In genomic region chr9:133075925-133076324, GRCh38 we compare ENCODE assay signal across 15 cellular contexts. TPM values are rescaled to one million over a fixed set of nuclear protein-coding genes. Genes with fewer than 3 reads are reported as not detected.
DNase-seq lines count a peak whose midpoint lies in the region; ATAC-seq and TF ChIP-seq lines count a peak whose summit lies in the region.
"Had no signal": no experiment of that assay in that cellular context is flagged by ENCODE, and none has a peak within 500 bp of the region (broad histone marks: within the 10 kb centered on the region; RNA-seq: fewer than 3 reads in every experiment).

No MANE protein-coding gene starts in this region.

- WGBS in mammary epithelial cell (ENCODE audit: low coverage, missing lambda C conversion rate), result 92% methylated on average over 2 of the region's 2 CpGs

- H3K27me3 ChIP-seq in mammary epithelial cell (ENCODE audit: insufficient read depth, low read length), result no peaks in the 10 kb centered on the region
- H3K27me3 ChIP-seq: upper lobe of left lung had no signal

- no peak overlapping the region for H3K4me2 ChIP-seq in mammary epithelial cell (ENCODE audit: insufficient read depth, low read depth, low read length)

- no peaks in the 10 kb centered on the region for H3K4me1 ChIP-seq in mammary epithelial cell (ENCODE audit: insufficient read depth, low read length)
- H3K4me1 ChIP-seq: upper lobe of left lung had no signal

- intact Hi-C loops in mammary epithelial cell (cut with micrococcal nuclease), result no loop called here

- no peaks in the 10 kb centered on the region for H4K20me1 ChIP-seq in mammary epithelial cell (ENCODE audit: insufficient read depth, low read length)

- no TSS peak for BruUV-seq in mammary epithelial cell (replicated peaks; lab: Mats Ljungman, UMichigan)

- H3K79me2 ChIP-seq in mammary epithelial cell (ENCODE audit: insufficient read depth, low read length), result no peaks in the 10 kb centered on the region

- no peak for TF ChIP-seq CTCF in mammary epithelial cell (conservative IDR thresholded peaks at IDR 0.05 in 1 of 2, IDR thresholded peaks at IDR 0.05 in 1 of 2; ENCODE audit: extremely low read depth in 1 of 2, insufficient read depth in 1 of 2, low read depth in 1 of 2, low read length in 2 of 2)

- no peak overlapping the region for H2AFZ ChIP-seq in mammary epithelial cell (ENCODE audit: low read depth, low read length)

- ATAC-seq in HG02678 (IDR thresholded peaks at IDR 0.05; ENCODE audit: unreplicated experiment), result no peak
- ATAC-seq: esophagus mucosa had no signal

- H3K4me3 ChIP-seq in mammary epithelial cell (replicated peaks in 1 of 3; ENCODE audit: insufficient read depth in 1 of 3, low read depth in 2 of 3, low read length in 3 of 3), result no peak overlapping the region
- H3K4me3 ChIP-seq: upper lobe of left lung had no signal

- no peak overlapping the region for H3K9ac ChIP-seq in mammary epithelial cell (ENCODE audit: insufficient read depth, low read length)

- CTCF ChIA-PET in mammary epithelial cell (lab: Charles Lee; ENCODE audit: low non-redundant PET), result no interaction called here

- peak; percentile 15 for DNase-seq in ACHN
- peak; percentile 48 for DNase-seq in HS-27A (ENCODE audit: low read depth)
- DNase-seq in mammary epithelial cell, result peak; percentile 64
- peak; percentile 32 for DNase-seq in left kidney (ENCODE audit: low read depth, low spot score)
- no peak for DNase-seq in activated CD4-positive, alpha-beta T cell treated with anti-CD3 and anti-CD28 coated beads for 4 hours
- DNase-seq in NCI-H510A treated with DMSO at 0.1 percent for 48 hours (lab: John Stamatoyannopoulos, UW), result no peak
- DNase-seq in NCI-H345 treated with DMSO at 0.1 percent for 48 hours (lab: John Stamatoyannopoulos, UW; ENCODE audit: unreplicated experiment), result no peak
- DNase-seq: activated CD4-positive, CD25-positive, alpha-beta regulatory T cell treated with anti-CD3 and anti-CD28 coated beads, Interleukin-2, amount 50 U/mL, for 72 hours; caudate nucleus; H9; islet precursor cell; stimulated activated CD4-positive, alpha-beta T cell treated with anti-CD3 and anti-CD28 coated beads, Interleukin-15, amount 100 ng/mL, for 24 hours; upper lobe of left lung had no signal

- in situ Hi-C loops in ACHN (cut with HindIII; ENCODE audit: low pct_ligation_motif_present, low pct_unique_long_range_greater_than_20kb, low sequenced_read_pairs) (no loop called here), mammary epithelial cell (cut with MboI; ENCODE audit: low sequenced_read_pairs in 2 of 2) (no loop called here)

- dilution Hi-C loops in mammary epithelial cell (cut with HindIII; ENCODE audit: low sequenced_read_pairs), result loop anchor here (5.0 to 10.0 kb wide), 2 partner anchors 41 to 259 kb away; partner anchors contain the start of gene SURF6

- H3K27ac ChIP-seq in mammary epithelial cell (ENCODE audit: insufficient read depth, low read depth, low read length), result no peak overlapping the region
- H3K27ac ChIP-seq: upper lobe of left lung had no signal

- no peaks in the 10 kb centered on the region for H3K36me3 ChIP-seq in mammary epithelial cell (ENCODE audit: insufficient read depth, low read length)
- H3K36me3 ChIP-seq: upper lobe of left lung had no signal

- no peaks in the 10 kb centered on the region for H3K9me3 ChIP-seq in mammary epithelial cell (replicated peaks; ENCODE audit: insufficient read depth, low read length)
- H3K9me3 ChIP-seq: upper lobe of left lung had no signal

RNA-seq across cellular contexts. Expression of gene CEL, which starts 14.1 kb away (rescaled TPM):
- total RNA-seq in mammary epithelial cell, result 1 to 10 TPM in 1 of 2 donors, under 1 TPM in 1; 0.50 to 2.6 TPM
- polyA plus RNA-seq in mammary epithelial cell, result 1.2 TPM
- polyA minus RNA-seq in mammary epithelial cell, result 1.3 TPM

RNA-seq across cellular contexts. Expression of gene RALGDS, which starts 45.1 kb away (rescaled TPM):
- 10 to 100 TPM; 15.2 to 19.9 TPM for total RNA-seq in mammary epithelial cell
- polyA plus RNA-seq in mammary epithelial cell, result 37.8 TPM
- 35.5 TPM for polyA minus RNA-seq in mammary epithelial cell

RNA-seq across cellular contexts. Expression of gene GTF3C5, which starts 45.1 kb away (rescaled TPM):
- 10 to 100 TPM; 28.5 to 54.2 TPM for total RNA-seq in mammary epithelial cell
- 54.9 TPM for polyA plus RNA-seq in mammary epithelial cell
- 139 TPM for polyA minus RNA-seq in mammary epithelial cell

Comparison
In these comparisons a context has a peak if more than half of its experiments do, and no peak if none do; other contexts are left out.
1. DNase-seq: peak in ACHN (single experiment), HS-27A (single experiment), mammary epithelial cell (single experiment) and left kidney (single experiment); none in activated CD4-positive, alpha-beta T cell treated with anti-CD3 and anti-CD28 coated beads for 4 hours (0 of 2), NCI-H510A treated with DMSO at 0.1 percent for 48 hours (single experiment) and NCI-H345 treated with DMSO at 0.1 percent for 48 hours (single experiment).